ENCODE assay signal across 8 cellular contexts in genomic region chr6:8131265-8131897, GRCh38. TPM values are rescaled to one million over a fixed set of nuclear protein-coding genes. Genes with fewer than 3 reads are reported as not detected.
DNase-seq lines count a peak whose midpoint lies in the region; ATAC-seq and TF ChIP-seq lines count a peak whose summit lies in the region.

No MANE protein-coding gene starts in this region.

- H2BK12ac ChIP-seq in neuronal stem cell (ENCODE audit: low read length) = no peak overlapping the region

- no peak overlapping the region for H3K14ac ChIP-seq in neuronal stem cell (ENCODE audit: low read length)

- no peak overlapping the region for H3K4me2 ChIP-seq in fibroblast of lung (ENCODE audit: extremely low read depth, insufficient read depth, low read length)
- no peak overlapping the region for H3K4me2 ChIP-seq in neuronal stem cell (ENCODE audit: insufficient read depth, low read length, poor library complexity, severe bottlenecking)

- H3K9me3 Mint-ChIP-seq in activated CD8-positive, alpha-beta T cell treated with anti-CD3 and anti-CD28 coated beads for 36 hours = no peaks in the 10 kb centered on the region

- no peak overlapping the region for H3K23ac ChIP-seq in neuronal stem cell (ENCODE audit: low read depth, low read length, poor library complexity)

- H3K9ac ChIP-seq in fibroblast of lung (ENCODE audit: insufficient read depth, low read length) (no peak overlapping the region), neuronal stem cell (ENCODE audit: low read depth, low read length, poor library complexity) (no peak overlapping the region)

- H3K36me3 Mint-ChIP-seq in activated CD8-positive, alpha-beta T cell treated with anti-CD3 and anti-CD28 coated beads for 36 hours (ENCODE audit: low read depth) = no peaks in the 10 kb centered on the region

- H2AK5ac ChIP-seq in neuronal stem cell (ENCODE audit: low read depth, low read length) = no peak overlapping the region

- WGBS in neuronal stem cell (ENCODE audit: extremely low coverage in 2 of 2, insufficient read length in 2 of 2, insufficient replicate concordance in 1 of 2), 2 donors = no CpG with 5 or more reads among the region's 13 CpGs

- H3K4ac ChIP-seq in neuronal stem cell (ENCODE audit: low read length) = no peak overlapping the region

- H4K91ac ChIP-seq in neuronal stem cell (ENCODE audit: low read depth, low read length, poor library complexity) = no peak overlapping the region

- H4K20me1 ChIP-seq in fibroblast of lung (ENCODE audit: control insufficient read depth, extremely low read depth, insufficient read depth, low read length) = no peaks in the 10 kb centered on the region

- H3K79me2 ChIP-seq in fibroblast of lung (ENCODE audit: control insufficient read depth, insufficient read depth, low read length) = no peaks in the 10 kb centered on the region

- peak; percentile 14 for DNase-seq in AG09309 (ENCODE audit: low read depth)
- peak; percentile 57 for DNase-seq in NCI-H460 (ENCODE audit: extremely low read depth, low read depth)
- peak; percentile 64 for DNase-seq in activated CD8-positive, alpha-beta T cell treated with anti-CD3 and anti-CD28 coated beads for 36 hours
- peak; percentile 42 to 74 for DNase-seq in fibroblast of lung (ENCODE audit: low read depth in 2 of 2)
- peak; percentile 77 for DNase-seq in neuronal stem cell (ENCODE audit: low spot score)
- no peak for DNase-seq in activated effector memory CD4-positive, alpha-beta T cell treated with anti-CD3 and anti-CD28 coated beads, Interleukin-2, amount 50 U/mL, for 16 hours

- H3K4me1 Mint-ChIP-seq in activated CD8-positive, alpha-beta T cell treated with anti-CD3 and anti-CD28 coated beads for 36 hours (ENCODE audit: low read depth) = peaks cover 2% of the 10 kb centered on the region

- no peak overlapping the region for H3K18ac ChIP-seq in neuronal stem cell (ENCODE audit: low read length)

- ATAC-seq in GM18498 (IDR thresholded peaks at IDR 0.05; ENCODE audit: unreplicated experiment) = peak; percentile 87
- peak; percentile 80 for ATAC-seq in HG03342 (IDR thresholded peaks at IDR 0.05; ENCODE audit: unreplicated experiment)
- ATAC-seq in activated CD8-positive, alpha-beta T cell treated with anti-CD3 and anti-CD28 coated beads for 36 hours = peak; percentile 85

- TF ChIP-seq CTCF in AG09309 (IDR thresholded peaks at IDR 0.05; ENCODE audit: control insufficient read depth, insufficient read depth, low read depth, low read length, missing control alignments) (peak; percentile 70), fibroblast of lung (conservative IDR thresholded peaks at IDR 0.05 in 1 of 2, IDR thresholded peaks at IDR 0.05 in 1 of 2; ENCODE audit: low read depth in 1 of 2, low read length in 2 of 2) (peak; percentile 67 to 74)
- peak; percentile 50 for TF ChIP-seq CTCF in activated CD8-positive, alpha-beta T cell treated with anti-CD3 and anti-CD28 coated beads for 36 hours (IDR thresholded peaks at IDR 0.05)

- H3K27ac ChIP-seq in fibroblast of lung (ENCODE audit: insufficient read depth, low read length) (no peak overlapping the region), neuronal stem cell (replicated peaks; ENCODE audit: low read length) (no peak overlapping the region)

- H3K27ac Mint-ChIP-seq in activated CD8-positive, alpha-beta T cell treated with anti-CD3 and anti-CD28 coated beads for 36 hours = no peak overlapping the region

- no peak overlapping the region for H2BK5ac ChIP-seq in neuronal stem cell (ENCODE audit: low read length)

- no peaks in the 10 kb centered on the region for H3K79me1 ChIP-seq in neuronal stem cell (ENCODE audit: low read depth, low read length)

- intact Hi-C loops in activated CD8-positive, alpha-beta T cell treated with anti-CD3 and anti-CD28 coated beads for 36 hours (cut with micrococcal nuclease) = loop anchor here (1.0 kb wide), 1 partner anchor 88 kb away; no protein-coding TSS in a partner anchor

- H2AFZ ChIP-seq in fibroblast of lung (ENCODE audit: low read length) (no peak overlapping the region), neuronal stem cell (ENCODE audit: low read length) (peak overlapping the region; percentile 25)

- H2BK120ac ChIP-seq in neuronal stem cell (ENCODE audit: low read depth, low read length) = no peak overlapping the region

- H4K8ac ChIP-seq in neuronal stem cell (ENCODE audit: low read depth, low read length) = no peak overlapping the region

- peaks cover 13% of the 10 kb centered on the region for H3K27me3 Mint-ChIP-seq in activated CD8-positive, alpha-beta T cell treated with anti-CD3 and anti-CD28 coated beads for 36 hours

- H2BK15ac ChIP-seq in neuronal stem cell (ENCODE audit: low read length) = no peak overlapping the region

- no peaks in the 10 kb centered on the region for H3K36me3 ChIP-seq in fibroblast of lung (ENCODE audit: control insufficient read depth, insufficient read depth, low read length)
- H3K36me3 ChIP-seq in neuronal stem cell (replicated peaks in 1 of 2; ENCODE audit: control insufficient read depth in 2 of 2, insufficient read depth in 2 of 2, low read length in 2 of 2) = no peaks in the 10 kb centered on the region

- H3K4me1 ChIP-seq in fibroblast of lung (ENCODE audit: control insufficient read depth, extremely low read depth, insufficient read depth, low read length) (no peaks in the 10 kb centered on the region), neuronal stem cell (ENCODE audit: control insufficient read depth in 2 of 2, insufficient read depth in 1 of 2, low read depth in 1 of 2, low read length in 2 of 2) (no peaks in the 10 kb centered on the region)

- no peak overlapping the region for H3K4me3 Mint-ChIP-seq in activated CD8-positive, alpha-beta T cell treated with anti-CD3 and anti-CD28 coated beads for 36 hours

- POLR2A ChIA-PET in activated CD8-positive, alpha-beta T cell treated with anti-CD3 and anti-CD28 coated beads for 36 hours (lab: Charles Lee) = no interaction called here

- H3K4me3 ChIP-seq in AG09309 (ENCODE audit: control insufficient read depth, low read depth, low read length) (no peak overlapping the region), fibroblast of lung (replicated peaks in 1 of 4; ENCODE audit: control extremely low read depth in 1 of 4, insufficient read depth in 1 of 4, low read depth in 3 of 4, low read length in 4 of 4) (no peak overlapping the region), neuronal stem cell (ENCODE audit: low read length in 2 of 2) (no peak overlapping the region)

- H3K27me3 ChIP-seq in fibroblast of lung (ENCODE audit: control insufficient read depth, insufficient read depth, low read length) (no peaks in the 10 kb centered on the region), neuronal stem cell (ENCODE audit: control insufficient read depth in 3 of 3, insufficient read depth in 3 of 3, low read depth in 1 of 3, low read length in 3 of 3) (no peaks in the 10 kb centered on the region)

- CTCF ChIA-PET in activated CD8-positive, alpha-beta T cell treated with anti-CD3 and anti-CD28 coated beads for 36 hours (lab: Charles Lee) = interaction anchor here (0.8 to 8.0 kb wide), 14 partner anchors 9 to 851 kb away, joined by 3 to 145 read pairs (median 4); no protein-coding TSS in a partner anchor

- H3K9me3 ChIP-seq in fibroblast of lung (ENCODE audit: control insufficient read depth, insufficient read depth, low read depth, low read length) (no peaks in the 10 kb centered on the region), neuronal stem cell (replicated peaks in 1 of 2; ENCODE audit: control insufficient read depth in 2 of 2, insufficient read depth in 1 of 2, low read depth in 1 of 2, low read length in 2 of 2) (no peaks in the 10 kb centered on the region)

RNA-seq across cellular contexts. Expression of gene EEF1E1, which starts 29.0 kb away (rescaled TPM):
- total RNA-seq in NCI-H460 (2014; rRNA removed; shearing (Covaris generic)) = 69.7 and 81.0 TPM in 2 replicates
- polyA plus RNA-seq in NCI-H460 (2014; cell fraction: nucleus; rRNA removed) = 53.9 and 73.4 TPM in 2 replicates
- total RNA-seq in activated CD8-positive, alpha-beta T cell treated with anti-CD3 and anti-CD28 coated beads for 36 hours = 10 to 100 TPM; 73.7 to 76.8 TPM
- total RNA-seq in fibroblast of lung = 24.9 and 38.1 TPM in 2 replicates
- polyA plus RNA-seq in fibroblast of lung = 50.7 and 64.3 TPM in 2 replicates
- polyA plus RNA-seq in fibroblast of lung (2012) = 39.0 and 47.1 TPM in 2 replicates
- polyA minus RNA-seq in fibroblast of lung (ENCODE audit: low replicate concordance) = 2.4 and 2.5 TPM in 2 replicates
- polyA plus RNA-seq in neuronal stem cell (2013, experiment 1 of 2) = 64.2 TPM
- 65.0 TPM for polyA plus RNA-seq in neuronal stem cell (2013, experiment 2 of 2)
